1 cellular context compared by ENCODE assay signal in genomic region chr2:46296840-46297545, GRCh38.
TF ChIP-seq lines count a peak whose summit lies in the region.

Gene EPAS1, plus strand, starts transcription at chr2:46297407. Its CDS starts 505 bp downstream, at chr2:46297912.

TF ChIP-seq in K562, 482 proteins besides CTCF, POLR2A, EP300 and RAD21 (continued from another document and continues in another):
- TF ChIP-seq ZNF318 (IDR thresholded peaks at IDR 0.05; ENCODE audit: borderline replicate concordance in 1 of 2, low read depth in 1 of 2) (no peak), HNRNPLL (IDR thresholded peaks at IDR 0.05; ENCODE audit: low read depth, low read length, poor library complexity, severe bottlenecking) (peak; percentile 62), NFYB (IDR thresholded peaks at IDR 0.05; ENCODE audit: extremely low read depth, insufficient read length) (peak; percentile 35), ZNF79 (CRISPR knock-in tag; IDR thresholded peaks at IDR 0.05; ENCODE audit: low read depth) (no peak), ETV1 (tag; conservative IDR thresholded peaks at IDR 0.05; ENCODE audit: low read depth) (no peak), RBM17 (IDR thresholded peaks at IDR 0.05; ENCODE audit: borderline replicate concordance, low read depth, low read length) (no peak), ARHGAP35 (IDR thresholded peaks at IDR 0.05; ENCODE audit: partially characterized antibody) (no peak), HDAC3 (IDR thresholded peaks at IDR 0.05; ENCODE audit: borderline replicate concordance, partially characterized antibody) (no peak), NFRKB (IDR thresholded peaks at IDR 0.05; ENCODE audit: low read depth) (no peak), MNT (conservative IDR thresholded peaks at IDR 0.05) (peak in 1 of 2 experiments; percentile 34; a peak in 2 of 4 replicates), ZNF57 (CRISPR knock-in tag; IDR thresholded peaks at IDR 0.05) (no peak), NR2C2 (CRISPR knock-in tag; IDR thresholded peaks at IDR 0.05) (no peak), NR2C2 (tag; IDR thresholded peaks at IDR 0.05) (peak; percentile 95), REST (CRISPR knock-in tag; IDR thresholded peaks at IDR 0.05; ENCODE audit: low read depth) (peak; percentile 87), ZBTB7A (IDR thresholded peaks at IDR 0.05; ENCODE audit: borderline replicate concordance, control insufficient read depth, low read depth, low read length) (peak; percentile 59; the same call in 1 of the 2 replicates), NCOA1 (IDR thresholded peaks at IDR 0.05; ENCODE audit: low read depth) (no peak), ZNF780A (CRISPR knock-in tag; IDR thresholded peaks at IDR 0.05) (no peak), CXXC5 (CRISPR knock-in tag; IDR thresholded peaks at IDR 0.05) (peak; percentile 79), ZNF583 (CRISPR knock-in tag; IDR thresholded peaks at IDR 0.05) (no peak), THRAP3 (IDR thresholded peaks at IDR 0.05; ENCODE audit: borderline replicate concordance) (no peak), ZFX (CRISPR knock-in tag; IDR thresholded peaks at IDR 0.05) (peak; percentile 53; the same call in 1 of the 2 replicates), HNRNPL (IDR thresholded peaks at IDR 0.05; ENCODE audit: low read depth, low read length) (peak; percentile 36; the same call in 1 of the 2 replicates), FOXP1 (CRISPR knock-in tag; IDR thresholded peaks at IDR 0.05) (peak; percentile 76), MECOM (CRISPR knock-in tag; IDR thresholded peaks at IDR 0.05) (no peak), DPF2 (IDR thresholded peaks at IDR 0.05) (no peak), ATF3 (IDR thresholded peaks at IDR 0.05) (no peak), ATF3 (CRISPR knock-in tag; conservative IDR thresholded peaks at IDR 0.05) (no peak), MTA1 (IDR thresholded peaks at IDR 0.05; ENCODE audit: borderline replicate concordance) (no peak), ZNF431 (CRISPR knock-in tag; IDR thresholded peaks at IDR 0.05) (no peak), ZMIZ1 (IDR thresholded peaks at IDR 0.05; ENCODE audit: low read depth in 2 of 2, low read length in 2 of 2) (no peak), ZNF140 (CRISPR knock-in tag; IDR thresholded peaks at IDR 0.05) (no peak)
